In genomic region chr16:10809706-10810105, GRCh38 we compare ENCODE assay signal across 23 cellular contexts. TPM values are rescaled to one million over a fixed set of nuclear protein-coding genes. Genes with fewer than 3 reads are reported as not detected.
DNase-seq lines count a peak whose midpoint lies in the region; FAIRE-seq and TF ChIP-seq lines count a peak whose summit lies in the region.
"Had no signal": no experiment of that assay in that cellular context is flagged by ENCODE, and none has a peak within 500 bp of the region (broad histone marks: within the 10 kb centered on the region; RNA-seq: fewer than 3 reads in every experiment).

No MANE protein-coding gene starts in this region.

- no peak overlapping the region for H3K27ac ChIP-seq in esophagus squamous epithelium
- H3K27ac ChIP-seq: A549 had no signal

- DNase-seq in GM12891 (ENCODE audit: insufficient read length, low spot score), result no peak
- no peak for DNase-seq in activated CD4-positive, alpha-beta T cell treated with anti-CD3 and anti-CD28 coated beads, Interleukin-2, amount 10 ng/mL, durations not matched to agents 7 days and 5 days
- DNase-seq in esophagus squamous epithelium (lab: John Stamatoyannopoulos, UW), result no peak
- no peak for DNase-seq in activated CD8-positive, alpha-beta memory T cell treated with anti-CD3 and anti-CD28 coated beads, Interleukin-2, amount 50 U/mL, for 48 hours
- no peak for DNase-seq in stimulated activated naive CD4-positive, alpha-beta T cell (lab: John Stamatoyannopoulos, UW)
- DNase-seq: 8988T; ACHN; AML-193; C1 segment of cervical spinal cord; CD4-positive, alpha-beta memory T cell; COR-L47; DMS153; DND-41; H9; HFFc6 had no signal

- H3K27me3 ChIP-seq in esophagus squamous epithelium, result no peaks in the 10 kb centered on the region

- H3K9me3 ChIP-seq in esophagus squamous epithelium, result no peaks in the 10 kb centered on the region
- H3K9me3 ChIP-seq: A549 had no signal

- peaks cover 39 to 56% (median 47%) of the 10 kb centered on the region in 3 donors for H3K4me1 Mint-ChIP-seq in IgD-negative memory B cell
- H3K4me1 Mint-ChIP-seq in dendritic cell treated with granulocyte-macrophage colony-stimulating factor and Interleukin-4, amounts not matched to agents 40 ng/mL and 50 ng/mL, for 4 days (ENCODE audit: low read depth), result peaks cover 82% of the 10 kb centered on the region
- peaks cover 8% of the 10 kb centered on the region for H3K4me1 Mint-ChIP-seq in activated CD4-positive, alpha-beta T cell treated with anti-CD3 and anti-CD28 coated beads, Interleukin-2, amount 10 ng/mL, durations not matched to agents 7 days and 5 days
- H3K4me1 Mint-ChIP-seq: GM23338, H9 had no signal

- intact Hi-C loops in dendritic cell treated with granulocyte-macrophage colony-stimulating factor and Interleukin-4, amounts not matched to agents 40 ng/mL and 50 ng/mL, for 4 days (cut with micrococcal nuclease), result loop anchor here (5.0 kb wide), 2 partner anchors 62 to 68 kb away; partner anchors contain the start of gene CIITA
- intact Hi-C loops in esophagus squamous epithelium (cut with DNase I), result no loop called here

- H3K9me3 Mint-ChIP-seq in IgD-negative memory B cell, result no peaks in the 10 kb centered on the region
- no peaks in the 10 kb centered on the region for H3K9me3 Mint-ChIP-seq in dendritic cell treated with granulocyte-macrophage colony-stimulating factor and Interleukin-4, amounts not matched to agents 40 ng/mL and 50 ng/mL, for 4 days
- H3K9me3 Mint-ChIP-seq in activated CD4-positive, alpha-beta T cell treated with anti-CD3 and anti-CD28 coated beads, Interleukin-2, amount 10 ng/mL, durations not matched to agents 7 days and 5 days, result peaks cover 5% of the 10 kb centered on the region
- H3K9me3 Mint-ChIP-seq: CD4-positive, alpha-beta memory T cell; GM23338; H9; HFFc6 had no signal

- peak; percentile 75 for FAIRE-seq in GM12891 (lab: Jason Lieb, UNC)
- FAIRE-seq: A549, G401.6, GM18507 had no signal

- TF ChIP-seq CTCF in esophagus squamous epithelium (IDR thresholded peaks at IDR 0.05), result no peak

- CTCF ChIA-PET in activated CD4-positive, alpha-beta T cell treated with anti-CD3 and anti-CD28 coated beads, Interleukin-2, amount 10 ng/mL, durations not matched to agents 7 days and 5 days (lab: Charles Lee), result interaction anchor here (0.5 kb wide), 1 partner anchor 498 kb away, joined by 3 read pairs; no protein-coding TSS in a partner anchor

- H3K36me3 Mint-ChIP-seq in IgD-negative memory B cell, result no peaks in the 10 kb centered on the region
- H3K36me3 Mint-ChIP-seq in dendritic cell treated with granulocyte-macrophage colony-stimulating factor and Interleukin-4, amounts not matched to agents 40 ng/mL and 50 ng/mL, for 4 days (ENCODE audit: low read depth), result no peaks in the 10 kb centered on the region
- no peaks in the 10 kb centered on the region for H3K36me3 Mint-ChIP-seq in activated CD4-positive, alpha-beta T cell treated with anti-CD3 and anti-CD28 coated beads, Interleukin-2, amount 10 ng/mL, durations not matched to agents 7 days and 5 days (ENCODE audit: low read depth)
- H3K36me3 Mint-ChIP-seq: CD4-positive, alpha-beta memory T cell had no signal

- no peak overlapping the region for H3K4me3 ChIP-seq in esophagus squamous epithelium
- H3K4me3 ChIP-seq: A549, GM23338 had no signal

- H3K27me3 Mint-ChIP-seq in IgD-negative memory B cell, result no peaks in the 10 kb centered on the region
- peaks cover 3% of the 10 kb centered on the region for H3K27me3 Mint-ChIP-seq in dendritic cell treated with granulocyte-macrophage colony-stimulating factor and Interleukin-4, amounts not matched to agents 40 ng/mL and 50 ng/mL, for 4 days
- peaks cover 23% of the 10 kb centered on the region for H3K27me3 Mint-ChIP-seq in activated CD4-positive, alpha-beta T cell treated with anti-CD3 and anti-CD28 coated beads, Interleukin-2, amount 10 ng/mL, durations not matched to agents 7 days and 5 days

- WGBS in esophagus squamous epithelium, 2 donors, result 91 to 92% methylated on average over 3 of the region's 3 CpGs

- POLR2A ChIA-PET in activated CD4-positive, alpha-beta T cell treated with anti-CD3 and anti-CD28 coated beads, Interleukin-2, amount 10 ng/mL, durations not matched to agents 7 days and 5 days (lab: Charles Lee), result no interaction called here

- H3K27ac Mint-ChIP-seq in IgD-negative memory B cell, result peak overlapping the region in 2 of 3 donors; percentile 44 to 81
- H3K27ac Mint-ChIP-seq in dendritic cell treated with granulocyte-macrophage colony-stimulating factor and Interleukin-4, amounts not matched to agents 40 ng/mL and 50 ng/mL, for 4 days, result peak overlapping the region; percentile 89
- H3K27ac Mint-ChIP-seq in activated CD4-positive, alpha-beta T cell treated with anti-CD3 and anti-CD28 coated beads, Interleukin-2, amount 10 ng/mL, durations not matched to agents 7 days and 5 days, result no peak overlapping the region
- H3K27ac Mint-ChIP-seq: CD4-positive, alpha-beta memory T cell; GM23338; H9; HFFc6 had no signal

- peak overlapping the region in 1 of 4 donors; percentile 60 for H3K4me3 Mint-ChIP-seq in IgD-negative memory B cell
- H3K4me3 Mint-ChIP-seq in dendritic cell treated with granulocyte-macrophage colony-stimulating factor and Interleukin-4, amounts not matched to agents 40 ng/mL and 50 ng/mL, for 4 days, result no peak overlapping the region
- H3K4me3 Mint-ChIP-seq in activated CD4-positive, alpha-beta T cell treated with anti-CD3 and anti-CD28 coated beads, Interleukin-2, amount 10 ng/mL, durations not matched to agents 7 days and 5 days, result no peak overlapping the region
- H3K4me3 Mint-ChIP-seq: CD4-positive, alpha-beta memory T cell; GM23338; H9; HFFc6 had no signal

- H3K4me1 ChIP-seq in esophagus squamous epithelium, result no peaks in the 10 kb centered on the region
- H3K4me1 ChIP-seq: A549 had no signal

- no peak for TF ChIP-seq POLR2A in GM12891 (IDR thresholded peaks at IDR 0.05; ENCODE audit: low read depth, low read length)
- no peak for TF ChIP-seq POLR2A in esophagus squamous epithelium (IDR thresholded peaks at IDR 0.05)

- no peaks in the 10 kb centered on the region for H3K36me3 ChIP-seq in esophagus squamous epithelium

TF ChIP-seq in GM12891, 5 proteins besides CTCF, POLR2A, EP300 and RAD21:
- TF ChIP-seq POLR2AphosphoS5 (IDR thresholded peaks at IDR 0.05; ENCODE audit: low read depth, low read length) (no peak), SPI1 (IDR thresholded peaks at IDR 0.05; ENCODE audit: low read depth, low read length) (no peak), TAF1 (IDR thresholded peaks at IDR 0.05; ENCODE audit: low read depth, low read length) (no peak), PAX5 (IDR thresholded peaks at IDR 0.05; ENCODE audit: insufficient read depth, low read length, severe bottlenecking) (no peak), POU2F2 (IDR thresholded peaks at IDR 0.05; ENCODE audit: low read depth, low read length) (no peak)

RNA-seq across cellular contexts. Expression of gene TVP23A, which starts 8.9 kb away (rescaled TPM):
- polyA plus RNA-seq in GM12891 (2012; ENCODE audit: low read depth, missing spikeins), result 3.5 TPM
- 0.23 TPM for polyA plus RNA-seq in IgD-negative memory B cell
- total RNA-seq in activated CD4-positive, alpha-beta T cell treated with anti-CD3 and anti-CD28 coated beads, Interleukin-2, amount 10 ng/mL, durations not matched to agents 7 days and 5 days, result not detected
- under 1 TPM in 1 of 4 donors, not detected in 3; 0.19 TPM for total RNA-seq in esophagus squamous epithelium
- total RNA-seq: CD4-positive, alpha-beta memory T cell; H4; HFFc6 had no signal
- polyA plus RNA-seq: BJ had no signal
